Comparison of ENCODE assay signal across 9 cellular contexts in the genomic region with DNA sequence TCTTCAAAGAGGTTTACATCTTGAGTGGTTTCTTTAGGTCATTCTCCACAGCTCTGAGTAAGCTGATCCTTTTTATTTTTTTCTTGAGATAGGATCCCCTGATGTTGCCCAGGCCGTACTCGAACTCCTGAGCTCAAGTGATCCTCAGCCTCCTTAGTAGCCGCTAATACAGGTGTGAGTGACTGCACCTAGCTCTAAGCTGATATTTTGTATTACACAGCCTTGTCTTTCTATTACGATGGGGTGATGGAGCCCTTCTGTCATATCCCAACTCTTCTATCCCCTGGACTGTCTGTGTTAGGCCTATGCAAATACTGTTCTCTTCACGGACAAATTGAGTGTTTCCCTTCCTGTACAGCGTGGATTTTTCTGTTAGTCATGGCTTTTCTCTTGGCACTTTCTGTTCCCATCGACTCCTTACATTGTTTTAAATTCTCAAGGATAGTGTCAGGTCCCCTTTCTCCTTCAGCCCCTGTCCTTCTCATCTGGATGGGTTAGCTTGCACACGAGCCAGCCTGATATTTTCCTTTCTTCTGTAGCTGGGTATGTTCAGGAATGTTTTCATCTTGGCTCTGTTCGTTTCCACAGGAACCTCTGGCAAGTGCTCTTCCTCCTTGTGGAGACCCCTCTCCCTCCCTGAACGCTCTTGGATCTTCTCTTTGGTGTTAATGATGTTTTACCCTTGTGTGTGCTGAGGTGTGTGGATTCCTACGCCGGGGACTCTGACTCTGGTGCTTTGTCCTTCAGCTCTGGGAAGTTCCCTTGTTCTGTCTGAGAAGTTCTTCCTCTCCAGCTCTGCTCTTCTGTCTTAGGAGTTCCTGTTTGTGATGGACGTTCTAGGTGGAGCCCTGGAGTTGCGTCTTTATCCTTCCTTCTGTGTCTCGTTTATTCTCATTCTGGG. TPM values are rescaled to one million over a fixed set of nuclear protein-coding genes. Genes with fewer than 3 reads are reported as not detected.
A peak's percentile ranks its signal among the peaks of the same experiment; 100 is the strongest.
DNase-seq lines count a peak whose midpoint lies in the region; TF ChIP-seq lines count a peak whose summit lies in the region.
"Had no signal": no experiment of that assay in that cellular context is flagged by ENCODE, and none has a peak within 500 bp of the region (broad histone marks: within the 10 kb centered on the region; RNA-seq: fewer than 3 reads in every experiment).

No MANE protein-coding gene starts in this region.

- peaks cover 59% of the 10 kb centered on the region for H3K4me1 ChIP-seq in CD8-positive, alpha-beta memory T cell (ENCODE audit: insufficient read depth, low read length)
- peaks cover 75 to 78% of the 10 kb centered on the region in 2 experiments for H3K4me1 ChIP-seq in neutrophil (ENCODE audit: control insufficient read depth in 1 of 2, insufficient read depth in 1 of 2, low read depth in 1 of 2, low read length in 1 of 2)
- no peaks in the 10 kb centered on the region for H3K4me1 ChIP-seq in SJCRH30

- no peak for TF ChIP-seq POLR2A in NB4 (IDR thresholded peaks at IDR 0.05; ENCODE audit: extremely low read depth, insufficient read length)

- peaks cover 0 to 2% of the 10 kb centered on the region in 2 donors for H3K27me3 Mint-ChIP-seq in CD8-positive, alpha-beta memory T cell

- no peak overlapping the region for H3K27ac ChIP-seq in CD8-positive, alpha-beta memory T cell (ENCODE audit: low read depth, low read length)
- H3K27ac ChIP-seq in coronary artery (peak overlapping the region; percentile 22 to 61), neutrophil (peak overlapping the region; percentile 100), SJCRH30 (no peak overlapping the region)

- no peaks in the 10 kb centered on the region for H3K36me3 ChIP-seq in CD8-positive, alpha-beta memory T cell (ENCODE audit: insufficient read depth, low read length)
- peaks cover 16% of the 10 kb centered on the region for H3K36me3 ChIP-seq in neutrophil
- H3K36me3 ChIP-seq in SJCRH30 = peaks cover 3% of the 10 kb centered on the region

- POLR2A ChIA-PET in CD8-positive, alpha-beta memory T cell (lab: Charles Lee) = no interaction called here

- peaks cover 54 to 73% (median 55%) of the 10 kb centered on the region in 3 donors for H3K4me1 Mint-ChIP-seq in CD8-positive, alpha-beta memory T cell

- peak overlapping the region; percentile 27 to 97 (median 58) for H3K4me3 Mint-ChIP-seq in CD8-positive, alpha-beta memory T cell

- H3K9me3 ChIP-seq in CD8-positive, alpha-beta memory T cell (ENCODE audit: low read length) = no peaks in the 10 kb centered on the region
- H3K9me3 ChIP-seq in neutrophil (no peaks in the 10 kb centered on the region), SJCRH30 (replicated peaks) (no peaks in the 10 kb centered on the region)

- CTCF ChIA-PET in CD8-positive, alpha-beta memory T cell (lab: Charles Lee) = interaction anchor here (1.1 kb wide), 1 partner anchor 175 kb away, joined by 3 read pairs; no protein-coding TSS in a partner anchor

- DNase-seq in CD8-positive, alpha-beta memory T cell = no peak
- DNase-seq in NB4 (ENCODE audit: low read depth) (no peak), coronary artery (ENCODE audit: low spot score) (no peak), EL (no peak), SJCRH30 (no peak), COLO668 (lab: John Stamatoyannopoulos, UW; ENCODE audit: unreplicated experiment) (no peak)
- no peak for DNase-seq in activated effector memory CD4-positive, alpha-beta T cell treated with anti-CD3 and anti-CD28 coated beads, Interleukin-2, amount 50 U/mL, for 16 hours
- DNase-seq: activated CD8-positive, alpha-beta memory T cell treated with anti-CD3 and anti-CD28 coated beads for 24 hours had no signal

- H3K36me3 Mint-ChIP-seq in CD8-positive, alpha-beta memory T cell = peaks cover 0 to 57% (median 5%) of the 10 kb centered on the region in 3 donors

- peak overlapping the region; percentile 26 to 96 (median 63) for H3K27ac Mint-ChIP-seq in CD8-positive, alpha-beta memory T cell

- TF ChIP-seq CTCF in NB4 (IDR thresholded peaks at IDR 0.05; ENCODE audit: low read depth, low read length) (no peak), coronary artery (IDR thresholded peaks at IDR 0.05) (no peak), neutrophil (IDR thresholded peaks at IDR 0.05) (no peak)

- no peaks in the 10 kb centered on the region for H3K9me3 Mint-ChIP-seq in CD8-positive, alpha-beta memory T cell

- H3K27me3 ChIP-seq in CD8-positive, alpha-beta memory T cell (ENCODE audit: insufficient read depth, low read length, poor library complexity, severe bottlenecking) = no peaks in the 10 kb centered on the region
- H3K27me3 ChIP-seq in neutrophil (no peaks in the 10 kb centered on the region), SJCRH30 (no peaks in the 10 kb centered on the region)

- H3K4me3 ChIP-seq in CD8-positive, alpha-beta memory T cell (ENCODE audit: low read length) = no peak overlapping the region
- peak overlapping the region; percentile 7 for H3K4me3 ChIP-seq in NB4 (ENCODE audit: low read depth, low read length)
- H3K4me3 ChIP-seq in coronary artery = no peak overlapping the region
- H3K4me3 ChIP-seq in neutrophil (ENCODE audit: low read depth in 1 of 2, low read length in 1 of 2) = peak overlapping the region; percentile 96
- no peak overlapping the region for H3K4me3 ChIP-seq in SJCRH30

RNA-seq across cellular contexts. Expression of gene BANP, which starts 2.3 kb away (rescaled TPM):
- 10 to 100 TPM; 29.5 to 32.5 TPM for total RNA-seq in CD8-positive, alpha-beta memory T cell
- polyA plus RNA-seq in CD8-positive, alpha-beta memory T cell = 28.5 TPM
- 18.4 and 20.2 TPM in 2 replicates for total RNA-seq in SJCRH30 (2014; rRNA removed; shearing (Covaris generic))

RNA-seq across cellular contexts. Expression of gene CA5A, which starts 17.2 kb away (rescaled TPM):
- total RNA-seq in CD8-positive, alpha-beta memory T cell = not detected
- not detected for polyA plus RNA-seq in CD8-positive, alpha-beta memory T cell
- total RNA-seq in SJCRH30 (2014; rRNA removed; shearing (Covaris generic)) = not detected in 2 replicates

Comparison
In these comparisons a context has a peak if more than half of its experiments do, and no peak if none do; other contexts are left out.
1. H3K27ac ChIP-seq: peak in coronary artery (2 of 2) and neutrophil (single experiment); none in CD8-positive, alpha-beta memory T cell (single experiment) and SJCRH30 (single experiment).
2. H3K4me3 ChIP-seq: peak in NB4 (single experiment) and neutrophil (2 of 2); none in CD8-positive, alpha-beta memory T cell (single experiment), coronary artery (single experiment) and SJCRH30 (single experiment).